8 cellular contexts compared by ENCODE assay signal in genomic region chr7:55887786-55888185, GRCh38. TPM values are rescaled to one million over a fixed set of nuclear protein-coding genes. Genes with fewer than 3 reads are reported as not detected.
DNase-seq lines count a peak whose midpoint lies in the region; ATAC-seq and TF ChIP-seq lines count a peak whose summit lies in the region.

No MANE protein-coding gene starts in this region.

- DNase-seq in heart left ventricle (no peak), left cardiac atrium (no peak), OCI-LY7 (ENCODE audit: low spot score) (peak; percentile 14), ecto neural progenitor cell (ENCODE audit: low spot score) (peak; percentile 54), Ammon's horn (ENCODE audit: low spot score) (no peak), SKM-1 treated with dmso at 0.1 percent for 144 hours (lab: John Stamatoyannopoulos, UW; ENCODE audit: unreplicated experiment) (no peak), SIG-M5 treated with dmso at 0.1 percent for 504 hours (lab: John Stamatoyannopoulos, UW; ENCODE audit: unreplicated experiment) (no peak)
- no peak for DNase-seq in natural killer cell treated with Interleukin-12 subunit alpha and Interleukin-12 subunit beta and Interleukin-15 and Interleukin-18, amount 100 ng/mL, for 72 hours (ENCODE audit: low spot score)

- H3K27ac ChIP-seq in heart left ventricle = peak overlapping the region in 11 of 12 donors; percentile 41 to 77 (median 64)
- H3K27ac ChIP-seq in OCI-LY7 (ENCODE audit: low read depth, low read length, poor library complexity, severe bottlenecking) = peak overlapping the region; percentile 23

- H3K4me3 ChIP-seq in heart left ventricle (peak overlapping the region in 11 of 12 donors; percentile 27 to 86 (median 59)), OCI-LY7 (ENCODE audit: low read depth, low read length, poor library complexity, severe bottlenecking) (peak overlapping the region; percentile 68)

- no peaks in the 10 kb centered on the region for H3K36me3 Mint-ChIP-seq in natural killer cell treated with Interleukin-12 subunit alpha and Interleukin-12 subunit beta and Interleukin-15 and Interleukin-18, amount 100 ng/mL, for 72 hours

- peaks cover 5 to 7% of the 10 kb centered on the region in 2 donors for H3K27me3 Mint-ChIP-seq in natural killer cell treated with Interleukin-12 subunit alpha and Interleukin-12 subunit beta and Interleukin-15 and Interleukin-18, amount 100 ng/mL, for 72 hours

- no peaks in the 10 kb centered on the region for H3K27me3 ChIP-seq in heart left ventricle

- H3K4me3 Mint-ChIP-seq in natural killer cell treated with Interleukin-12 subunit alpha and Interleukin-12 subunit beta and Interleukin-15 and Interleukin-18, amount 100 ng/mL, for 72 hours = peak overlapping the region; percentile 84

- peaks cover 6 to 13% of the 10 kb centered on the region in 2 donors for H3K4me1 Mint-ChIP-seq in natural killer cell treated with Interleukin-12 subunit alpha and Interleukin-12 subunit beta and Interleukin-15 and Interleukin-18, amount 100 ng/mL, for 72 hours (ENCODE audit: low read depth in 2 of 2)

- no peak for TF ChIP-seq CTCF in heart left ventricle (IDR thresholded peaks at IDR 0.05)
- no peak for TF ChIP-seq CTCF in OCI-LY7 (conservative IDR thresholded peaks at IDR 0.05; ENCODE audit: low read length)

- H3K4me1 ChIP-seq in heart left ventricle (peaks cover 0 to 9% (median 2%) of the 10 kb centered on the region in 12 donors), OCI-LY7 (ENCODE audit: insufficient read depth, low read length, poor library complexity, severe bottlenecking) (peaks cover 3% of the 10 kb centered on the region)

- ATAC-seq in heart left ventricle (no peak), left cardiac atrium (no peak)
- no peak for ATAC-seq in natural killer cell treated with Interleukin-12 subunit alpha and Interleukin-12 subunit beta and Interleukin-15 and Interleukin-18, amount 100 ng/mL, for 72 hours

- no TSS peak for BruUV-seq in OCI-LY7 (replicated peaks; lab: Mats Ljungman, UMichigan)

- intact Hi-C loops in heart left ventricle (cut with DNase I) (loop anchor here in 5 of 10 donors (1.0 to 10.0 kb wide), 4 partner anchors 75 to 217 kb away; partner anchors contain the start of genes NIPSNAP2 (in 5 of the 5) and CHCHD2 (in 1 of the 5)), left cardiac atrium (cut with DNase I) (loop anchor here in 1 of 2 donors (5.0 kb wide), 1 partner anchor 75 kb away; the partner anchor contains the start of gene NIPSNAP2), OCI-LY7 (cut with micrococcal nuclease; ENCODE audit: unreplicated experiment) (loop anchor here (2.0 kb wide), 2 partner anchors 63 to 523 kb away; partner anchors contain the start of genes LANCL2 and MRPS17)

- H4K20me1 ChIP-seq in OCI-LY7 (ENCODE audit: insufficient read depth, low read length) = no peaks in the 10 kb centered on the region

- H3K9me3 Mint-ChIP-seq in natural killer cell treated with Interleukin-12 subunit alpha and Interleukin-12 subunit beta and Interleukin-15 and Interleukin-18, amount 100 ng/mL, for 72 hours = no peaks in the 10 kb centered on the region

- H3K36me3 ChIP-seq in heart left ventricle (no peaks in the 10 kb centered on the region), OCI-LY7 (ENCODE audit: insufficient read depth, low read length) (no peaks in the 10 kb centered on the region)

- peak overlapping the region; percentile 70 to 81 for H3K27ac Mint-ChIP-seq in natural killer cell treated with Interleukin-12 subunit alpha and Interleukin-12 subunit beta and Interleukin-15 and Interleukin-18, amount 100 ng/mL, for 72 hours

- CTCF ChIA-PET in OCI-LY7 (lab: Charles Lee; ENCODE audit: unreplicated experiment) = interaction anchor here (0.6 kb wide), 1 partner anchor 418 kb away, joined by 3 read pairs; no protein-coding TSS in a partner anchor

- TF ChIP-seq POLR2A in heart left ventricle (IDR thresholded peaks at IDR 0.05) = no peak

- H2AFZ ChIP-seq in OCI-LY7 (ENCODE audit: low read length) = peak overlapping the region; percentile 66

- H3K9me2 ChIP-seq in OCI-LY7 (ENCODE audit: insufficient read depth, low read length) = no peaks in the 10 kb centered on the region

- no peaks in the 10 kb centered on the region for H3K9me3 ChIP-seq in heart left ventricle
- H3K9me3 ChIP-seq in OCI-LY7 (ENCODE audit: low read length) = no peaks in the 10 kb centered on the region

- WGBS in heart left ventricle, 4 donors = 1 to 2% (median 1%) methylated on average over 8 to 20 of the region's 45 CpGs

- no peaks in the 10 kb centered on the region for H3K79me2 ChIP-seq in OCI-LY7 (ENCODE audit: insufficient read depth, low read depth, low read length)

- H3K4me2 ChIP-seq in OCI-LY7 (ENCODE audit: low read length) = peak overlapping the region; percentile 65

- POLR2A ChIA-PET in OCI-LY7 (lab: Charles Lee) = interaction anchor here (0.7 to 0.8 kb wide), 2 partner anchors 62 to 78 kb away, joined by 3 to 4 read pairs; no protein-coding TSS in a partner anchor

RNA-seq across cellular contexts. Expression of gene ZNF713, which starts 0.5 kb away (rescaled TPM):
- 1 to 10 TPM; 1.9 to 4.9 (median 3.0) TPM for total RNA-seq in heart left ventricle
- 1 to 10 TPM; 1.9 to 2.1 TPM for polyA plus RNA-seq in heart left ventricle
- total RNA-seq in left cardiac atrium = 1 to 10 TPM; 1.9 to 2.5 TPM
- 2.1 and 3.3 TPM in 2 replicates for total RNA-seq in OCI-LY7 (2014; rRNA removed; shearing (Covaris generic))
- 1.8 and 2.3 TPM in 2 replicates for total RNA-seq in OCI-LY7 (2022)
- total RNA-seq in natural killer cell treated with Interleukin-12 subunit alpha and Interleukin-12 subunit beta and Interleukin-15 and Interleukin-18, amount 100 ng/mL, for 72 hours = 1 to 10 TPM; 1.4 to 3.6 TPM

RNA-seq across cellular contexts. Expression of gene SEPTIN14, which starts 25.2 kb away (rescaled TPM):
- total RNA-seq in heart left ventricle = not detected
- polyA plus RNA-seq in heart left ventricle = not detected
- total RNA-seq in left cardiac atrium = not detected
- total RNA-seq in OCI-LY7 (2014; rRNA removed; shearing (Covaris generic)) = not detected in 2 replicates
- not detected in 2 replicates for total RNA-seq in OCI-LY7 (2022)
- not detected for total RNA-seq in natural killer cell treated with Interleukin-12 subunit alpha and Interleukin-12 subunit beta and Interleukin-15 and Interleukin-18, amount 100 ng/mL, for 72 hours

Comparison
In these comparisons a context has a peak if more than half of its experiments do, and no peak if none do; other contexts are left out.
1. DNase-seq: peak in OCI-LY7 (single experiment) and ecto neural progenitor cell (single experiment); none in heart left ventricle (0 of 5), left cardiac atrium (single experiment), natural killer cell treated with Interleukin-12 subunit alpha and Interleukin-12 subunit beta and Interleukin-15 and Interleukin-18, amount 100 ng/mL, for 72 hours (single experiment), Ammon's horn (single experiment), SKM-1 treated with dmso at 0.1 percent for 144 hours (single experiment) and SIG-M5 treated with dmso at 0.1 percent for 504 hours (single experiment).